ENCODE assay signal across 13 cellular contexts in the genomic region with DNA sequence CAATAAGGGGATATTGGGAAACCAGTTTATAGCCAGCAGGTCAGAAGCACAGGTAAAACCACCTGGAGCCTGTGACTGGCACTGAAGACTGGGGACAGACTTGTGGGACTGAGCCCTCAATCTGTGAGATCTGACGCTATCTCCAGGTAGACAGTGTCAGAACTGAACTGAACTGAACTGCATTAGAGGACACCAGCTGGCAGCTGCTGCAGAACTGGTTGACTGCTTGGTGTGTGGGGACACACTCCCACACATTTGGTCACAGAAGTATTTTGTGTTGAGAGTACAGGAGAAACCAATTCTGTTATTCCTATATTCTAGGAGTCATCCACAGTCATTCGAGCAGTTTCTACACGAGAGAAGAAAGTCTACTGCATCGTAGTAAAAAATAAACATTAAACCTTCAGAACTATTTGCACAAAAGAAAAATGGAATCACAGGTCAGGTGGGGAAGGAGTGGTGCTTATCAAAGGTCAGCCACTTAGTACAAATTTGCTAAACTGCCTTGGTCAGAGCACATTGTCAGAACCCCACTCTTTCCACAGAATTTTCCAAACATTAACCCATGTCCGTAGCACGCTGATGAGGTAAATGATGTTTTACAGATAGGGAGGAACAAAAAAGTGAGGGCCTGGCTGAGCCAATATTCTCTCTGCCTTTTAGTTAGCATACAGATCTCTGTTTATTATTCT.
DNase-seq lines count a peak whose midpoint lies in the region; ATAC-seq, FAIRE-seq and TF ChIP-seq lines count a peak whose summit lies in the region.
"Had no signal": no experiment of that assay in that cellular context is flagged by ENCODE, and none has a peak within 500 bp of the region (broad histone marks: within the 10 kb centered on the region; RNA-seq: fewer than 3 reads in every experiment).

No MANE protein-coding gene starts in this region.

- DNase-seq in T-helper 1 cell = no peak
- peak in 4 of 10 donors; percentile 43 to 57 (median 53) for DNase-seq in dorsolateral prefrontal cortex
- DNase-seq in stimulated activated effector memory CD8-positive, alpha-beta T cell treated with anti-CD3 and anti-CD28 coated beads, Interleukin-12 subunit alpha, Interleukin-12 subunit beta, amount 100 ng/mL, for 72 hours (ENCODE audit: low spot score in 2 of 2) = peak in 1 of 2 donors; percentile 48
- no peak for DNase-seq in H4 (ENCODE audit: low spot score)
- no peak for DNase-seq in activated gamma-delta T cell treated with Interleukin-2 at 50 U/mL for 16 hours
- DNase-seq in urothelium cell line (ENCODE audit: low spot score) = no peak
- DNase-seq: 8988T; DMS79; NCI-H2107; stimulated activated CD4-positive, alpha-beta T cell treated with anti-CD3 and anti-CD28 coated beads, Interleukin-12 subunit alpha, Interleukin-12 subunit beta, amount 100 ng/mL, for 4 hours had no signal

- ATAC-seq in stimulated activated effector memory CD8-positive, alpha-beta T cell treated with anti-CD3 and anti-CD28 coated beads, Interleukin-12 subunit alpha, Interleukin-12 subunit beta, amount 100 ng/mL, for 72 hours = peak; percentile 43

- no peaks in the 10 kb centered on the region for H3K9me3 ChIP-seq in HUES48 (ENCODE audit: control insufficient read depth, insufficient read depth, low read length)

- no peak for FAIRE-seq in urothelium cell line (lab: Jason Lieb, UNC)
- FAIRE-seq: bronchial epithelial cell had no signal

- intact Hi-C loops in dorsolateral prefrontal cortex (cut with DNase I) = no loop called here

- peak overlapping the region; percentile 0 for H3K27ac Mint-ChIP-seq in T-helper 1 cell treated with Interleukin-12 subunit alpha and Interleukin-12 subunit beta and Interleukin-4 antibody, amounts not matched to agents 30 μg/mL and 1 μg/mL, for 36 hours
- H3K27ac Mint-ChIP-seq in stimulated activated effector memory CD8-positive, alpha-beta T cell treated with anti-CD3 and anti-CD28 coated beads, Interleukin-12 subunit alpha, Interleukin-12 subunit beta, amount 100 ng/mL, for 72 hours = peak overlapping the region; percentile 56

- TF ChIP-seq CTCF in dorsolateral prefrontal cortex (IDR thresholded peaks at IDR 0.05 in 54 of 56, conservative IDR thresholded peaks at IDR 0.05 in 2 of 56; ENCODE audit: low read depth in 1 of 56, partially characterized antibody in 56 of 56) = peak in 1 of 56 donors; percentile 11

- H3K27ac ChIP-seq in HUES48 (ENCODE audit: low read depth, low read length) (peak overlapping the region; percentile 1), dorsolateral prefrontal cortex (peak overlapping the region in 58 of 59 donors; percentile 21 to 100 (median 87))

- H3K9ac ChIP-seq in HUES48 (ENCODE audit: low read depth, low read length) = no peak overlapping the region

- no peaks in the 10 kb centered on the region for H3K27me3 Mint-ChIP-seq in T-helper 1 cell treated with Interleukin-12 subunit alpha and Interleukin-12 subunit beta and Interleukin-4 antibody, amounts not matched to agents 30 μg/mL and 1 μg/mL, for 36 hours (ENCODE audit: low read depth)

- peaks cover 2% of the 10 kb centered on the region for H3K36me3 Mint-ChIP-seq in T-helper 1 cell treated with Interleukin-12 subunit alpha and Interleukin-12 subunit beta and Interleukin-4 antibody, amounts not matched to agents 30 μg/mL and 1 μg/mL, for 36 hours (ENCODE audit: low read depth)
- H3K36me3 Mint-ChIP-seq in stimulated activated effector memory CD8-positive, alpha-beta T cell treated with anti-CD3 and anti-CD28 coated beads, Interleukin-12 subunit alpha, Interleukin-12 subunit beta, amount 100 ng/mL, for 72 hours = peaks cover 4% of the 10 kb centered on the region

- H3K27me3 ChIP-seq in HUES48 (ENCODE audit: control insufficient read depth, insufficient read depth, low read length) (no peaks in the 10 kb centered on the region), dorsolateral prefrontal cortex (no peaks in the 10 kb centered on the region)

- peaks cover 50% of the 10 kb centered on the region for H3K4me1 Mint-ChIP-seq in T-helper 1 cell treated with Interleukin-12 subunit alpha and Interleukin-12 subunit beta and Interleukin-4 antibody, amounts not matched to agents 30 μg/mL and 1 μg/mL, for 36 hours (ENCODE audit: low read depth)
- peaks cover 64% of the 10 kb centered on the region for H3K4me1 Mint-ChIP-seq in stimulated activated effector memory CD8-positive, alpha-beta T cell treated with anti-CD3 and anti-CD28 coated beads, Interleukin-12 subunit alpha, Interleukin-12 subunit beta, amount 100 ng/mL, for 72 hours

- no peaks in the 10 kb centered on the region for H3K36me3 ChIP-seq in HUES48 (ENCODE audit: control insufficient read depth, insufficient read depth, low read length)

- no peak overlapping the region for H3K4me3 Mint-ChIP-seq in T-helper 1 cell treated with Interleukin-12 subunit alpha and Interleukin-12 subunit beta and Interleukin-4 antibody, amounts not matched to agents 30 μg/mL and 1 μg/mL, for 36 hours
- peak overlapping the region; percentile 35 for H3K4me3 Mint-ChIP-seq in stimulated activated effector memory CD8-positive, alpha-beta T cell treated with anti-CD3 and anti-CD28 coated beads, Interleukin-12 subunit alpha, Interleukin-12 subunit beta, amount 100 ng/mL, for 72 hours

- H3K4me1 ChIP-seq in HUES48 (ENCODE audit: control insufficient read depth, insufficient read depth, low read length) = no peaks in the 10 kb centered on the region

- peaks cover 4% of the 10 kb centered on the region for H3K9me3 Mint-ChIP-seq in T-helper 1 cell treated with Interleukin-12 subunit alpha and Interleukin-12 subunit beta and Interleukin-4 antibody, amounts not matched to agents 30 μg/mL and 1 μg/mL, for 36 hours
- H3K9me3 Mint-ChIP-seq in stimulated activated effector memory CD8-positive, alpha-beta T cell treated with anti-CD3 and anti-CD28 coated beads, Interleukin-12 subunit alpha, Interleukin-12 subunit beta, amount 100 ng/mL, for 72 hours = no peaks in the 10 kb centered on the region

- H3K4me3 ChIP-seq in HUES48 (ENCODE audit: low read depth, low read length) (no peak overlapping the region), dorsolateral prefrontal cortex (peak overlapping the region in 2 of 59 donors; percentile 5 to 8)
